ENCODE assay signal across 8 cellular contexts in genomic region chr12:109777544-109777943, GRCh38. TPM values are rescaled to one million over a fixed set of nuclear protein-coding genes. Genes with fewer than 3 reads are reported as not detected.
DNase-seq lines count a peak whose midpoint lies in the region; ATAC-seq, FAIRE-seq and TF ChIP-seq lines count a peak whose summit lies in the region.

No MANE protein-coding gene starts in this region.

- H3K36me3 ChIP-seq in CD8-positive, alpha-beta T cell (ENCODE audit: insufficient read depth, low read length): no peaks in the 10 kb centered on the region
- no peaks in the 10 kb centered on the region for H3K36me3 ChIP-seq in bronchial epithelial cell (ENCODE audit: control insufficient read depth, insufficient read depth, low read length)

- intact Hi-C loops in CD8-positive, alpha-beta T cell (cut with DNase I, micrococcal nuclease): no loop called here

- no peaks in the 10 kb centered on the region for H3K27me3 ChIP-seq in CD8-positive, alpha-beta T cell (ENCODE audit: insufficient read depth, low read length)
- peaks cover 3% of the 10 kb centered on the region for H3K27me3 ChIP-seq in bronchial epithelial cell (ENCODE audit: control insufficient read depth, insufficient read depth, low read length)

- peak in 3 of 7 experiments; percentile 5 to 26 (median 17) for DNase-seq in CD8-positive, alpha-beta T cell
- DNase-seq in H4 (ENCODE audit: low spot score): peak; percentile 34
- peak; percentile 6 for DNase-seq in RCC 7860 (ENCODE audit: low spot score)
- DNase-seq in bronchial epithelial cell (ENCODE audit: low read depth): peak; percentile 55
- peak; percentile 23 to 51 for DNase-seq in stimulated activated CD4-positive, alpha-beta T cell treated with anti-CD3 and anti-CD28 coated beads, Interleukin-2, amount 100 ng/mL, for 24 hours
- DNase-seq in NCI-H187 treated with DMSO at 0.1 percent for 48 hours (lab: John Stamatoyannopoulos, UW): no peak

- H3K36me3 Mint-ChIP-seq in CD8-positive, alpha-beta T cell: no peaks in the 10 kb centered on the region

- peak; percentile 62 for ATAC-seq in CD8-positive, alpha-beta T cell
- ATAC-seq in HG02870 (IDR thresholded peaks at IDR 0.05; ENCODE audit: unreplicated experiment) (no peak), GM19328 (IDR thresholded peaks at IDR 0.05; ENCODE audit: unreplicated experiment) (no peak)

- no peaks in the 10 kb centered on the region for H3K9me3 ChIP-seq in CD8-positive, alpha-beta T cell (ENCODE audit: low read length)

- CTCF ChIA-PET in CD8-positive, alpha-beta T cell (lab: Charles Lee): interaction anchor here (5.3 to 7.6 kb wide), 3 partner anchors 182 to 344 kb away, joined by 26 to 130 read pairs (median 59); no protein-coding TSS in a partner anchor

- H3K4me3 ChIP-seq in CD8-positive, alpha-beta T cell (ENCODE audit: low read depth, low read length): no peak overlapping the region
- no peak overlapping the region for H3K4me3 ChIP-seq in bronchial epithelial cell (ENCODE audit: low read depth, low read length)

- POLR2A ChIA-PET in CD8-positive, alpha-beta T cell (lab: Charles Lee): no interaction called here

- FAIRE-seq in RCC 7860 (lab: Jason Lieb, UNC): no peak
- FAIRE-seq in bronchial epithelial cell (lab: Jason Lieb, UNC): no peak

- no peak overlapping the region for H3K27ac Mint-ChIP-seq in CD8-positive, alpha-beta T cell

- H3K4me1 Mint-ChIP-seq in CD8-positive, alpha-beta T cell (ENCODE audit: low read depth): peaks cover 5% of the 10 kb centered on the region

- H3K4me3 Mint-ChIP-seq in CD8-positive, alpha-beta T cell: no peak overlapping the region

- TF ChIP-seq CTCF in CD8-positive, alpha-beta T cell (IDR thresholded peaks at IDR 0.05): no peak
- no peak for TF ChIP-seq CTCF in bronchial epithelial cell (IDR thresholded peaks at IDR 0.05; ENCODE audit: insufficient read depth, low read length, severe bottlenecking)

- no peaks in the 10 kb centered on the region for H3K9me3 Mint-ChIP-seq in CD8-positive, alpha-beta T cell

- no peaks in the 10 kb centered on the region for H3K27me3 Mint-ChIP-seq in CD8-positive, alpha-beta T cell (ENCODE audit: low read depth)

- H3K27ac ChIP-seq in CD8-positive, alpha-beta T cell (ENCODE audit: low read depth, low read length): no peak overlapping the region

- H3K4me1 ChIP-seq in CD8-positive, alpha-beta T cell (ENCODE audit: insufficient read depth, low read length): no peaks in the 10 kb centered on the region

RNA-seq across cellular contexts. Expression of gene TRPV4, which starts 55.7 kb away (rescaled TPM):
- not detected for total RNA-seq in CD8-positive, alpha-beta T cell
- 0.02 TPM in 1 of 2 replicates, not detected in the other for total RNA-seq in H4 (2014; rRNA removed; shearing (Covaris generic))
- total RNA-seq in bronchial epithelial cell: 0.51 and 0.53 TPM in 2 replicates
